14 cellular contexts compared by ENCODE assay signal in the genomic region with DNA sequence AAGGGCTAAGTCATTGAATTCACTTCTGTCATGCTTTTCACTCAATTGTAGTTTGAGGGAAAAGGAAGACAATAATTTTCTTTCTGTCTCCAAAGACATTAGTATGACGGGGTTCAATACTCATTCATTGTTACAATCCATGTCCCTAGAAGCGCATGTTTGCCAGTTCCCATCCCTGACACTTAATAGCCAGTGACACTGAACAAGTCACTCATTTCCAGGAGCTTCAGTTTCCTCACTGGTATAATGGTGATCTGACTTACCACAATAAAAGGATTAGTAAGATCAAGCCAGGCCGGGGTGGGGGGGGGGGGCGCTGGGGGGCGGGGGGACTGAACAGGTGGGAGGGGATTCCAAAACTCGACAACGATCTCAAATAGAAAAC.
DNase-seq lines count a peak whose midpoint lies in the region; ATAC-seq and TF ChIP-seq lines count a peak whose summit lies in the region.
"Had no signal": no experiment of that assay in that cellular context is flagged by ENCODE, and none has a peak within 500 bp of the region (broad histone marks: within the 10 kb centered on the region; RNA-seq: fewer than 3 reads in every experiment).

No MANE protein-coding gene starts in this region.

- H3K36me3 ChIP-seq in PC-3 (ENCODE audit: low read depth, low read length) (no peaks in the 10 kb centered on the region), gastroesophageal sphincter (no peaks in the 10 kb centered on the region), subcutaneous abdominal adipose tissue (ENCODE audit: control insufficient read depth in 5 of 5, insufficient read depth in 5 of 5, low read length in 5 of 5) (no peaks in the 10 kb centered on the region)
- H3K36me3 ChIP-seq in CD8-positive, alpha-beta memory T cell (ENCODE audit: insufficient read depth, low read length) = no peaks in the 10 kb centered on the region

- no TSS peak for BruUV-seq in PC-3 (replicated peaks; lab: Mats Ljungman, UMichigan)

- H3K27me3 ChIP-seq in PC-3 (ENCODE audit: low read length) = no peaks in the 10 kb centered on the region
- no peaks in the 10 kb centered on the region for H3K27me3 ChIP-seq in gastroesophageal sphincter
- H3K27me3 ChIP-seq in subcutaneous abdominal adipose tissue (ENCODE audit: control insufficient read depth in 5 of 5, insufficient read depth in 4 of 5, low read length in 5 of 5) = no peaks in the 10 kb centered on the region
- H3K27me3 ChIP-seq in CD8-positive, alpha-beta memory T cell (ENCODE audit: insufficient read depth, low read length, poor library complexity, severe bottlenecking) = no peaks in the 10 kb centered on the region

- peak overlapping the region; percentile 80; the same call in 1 of the 2 replicates for H2AFZ ChIP-seq in PC-3 (ENCODE audit: low read length)

- no peak for TF ChIP-seq CTCF in PC-3 (conservative IDR thresholded peaks at IDR 0.05; ENCODE audit: low read depth, low read length)
- TF ChIP-seq CTCF in gastroesophageal sphincter (IDR thresholded peaks at IDR 0.05) = no peak

- H3K36me3 Mint-ChIP-seq in CD8-positive, alpha-beta memory T cell = no peaks in the 10 kb centered on the region

- H3K27me3 Mint-ChIP-seq in CD8-positive, alpha-beta memory T cell = peaks cover 0 to 30% of the 10 kb centered on the region in 2 donors

- ATAC-seq in activated CD4-positive, CD25-positive, alpha-beta regulatory T cell treated with anti-CD3 and anti-CD28 coated beads, Interleukin-2, amount 50 U/mL, for 24 hours = peak; percentile 30 to 35
- ATAC-seq in PC-3 = peak; percentile 27
- ATAC-seq in gastroesophageal sphincter = peak; percentile 6
- ATAC-seq in GM21528 (IDR thresholded peaks at IDR 0.05; ENCODE audit: low FRiP score, unreplicated experiment) = no peak
- ATAC-seq: mucosa of descending colon had no signal

- H3K27ac Mint-ChIP-seq in CD8-positive, alpha-beta memory T cell = no peak overlapping the region
- H3K27ac Mint-ChIP-seq: activated CD4-positive, alpha-beta memory T cell treated with anti-CD3 and anti-CD28 coated beads, Interleukin-2, amount 10 ng/mL, durations not matched to agents 7 days and 5 days had no signal

- 29 to 43% methylated on average over 5 to 6 of the region's 7 CpGs for WGBS in gastroesophageal sphincter (ENCODE audit: low coverage in 1 of 2), 2 donors

- no peaks in the 10 kb centered on the region for H3K9me3 ChIP-seq in PC-3 (ENCODE audit: low read length)
- H3K9me3 ChIP-seq in gastroesophageal sphincter = no peaks in the 10 kb centered on the region
- no peaks in the 10 kb centered on the region for H3K9me3 ChIP-seq in subcutaneous abdominal adipose tissue (ENCODE audit: control insufficient read depth in 5 of 5, low read length in 5 of 5)
- no peaks in the 10 kb centered on the region for H3K9me3 ChIP-seq in CD8-positive, alpha-beta memory T cell (ENCODE audit: low read length)
- H3K9me3 ChIP-seq: mucosa of descending colon had no signal

- H3K4me2 ChIP-seq in PC-3 (ENCODE audit: low read length) = peak overlapping the region; percentile 83

- H3K9ac ChIP-seq in PC-3 (ENCODE audit: low read length) = no peak overlapping the region
- H3K9ac ChIP-seq in subcutaneous abdominal adipose tissue (ENCODE audit: low read length in 5 of 5) = peak overlapping the region in 1 of 5 donors; percentile 14

- H3K27ac ChIP-seq in PC-3 (ENCODE audit: low read length) = peak overlapping the region; percentile 74
- H3K27ac ChIP-seq in gastroesophageal sphincter = peak overlapping the region in 3 of 4 donors; percentile 56 to 81 (median 67)
- peak overlapping the region; percentile 52 for H3K27ac ChIP-seq in subcutaneous abdominal adipose tissue (ENCODE audit: low read depth, low read length)
- no peak overlapping the region for H3K27ac ChIP-seq in CD8-positive, alpha-beta memory T cell (ENCODE audit: low read depth, low read length)

- no peaks in the 10 kb centered on the region for H3K9me3 Mint-ChIP-seq in CD8-positive, alpha-beta memory T cell
- H3K9me3 Mint-ChIP-seq: activated CD4-positive, alpha-beta memory T cell treated with anti-CD3 and anti-CD28 coated beads, Interleukin-2, amount 10 ng/mL, durations not matched to agents 7 days and 5 days had no signal

- POLR2A ChIA-PET in PC-3 (lab: Charles Lee; ENCODE audit: unreplicated experiment) = interaction anchor here (0.5 kb wide), 1 partner anchor 35 kb away, joined by 3 read pairs; no protein-coding TSS in a partner anchor
- POLR2A ChIA-PET in CD8-positive, alpha-beta memory T cell (lab: Charles Lee) = no interaction called here

- CTCF ChIA-PET in PC-3 (lab: Charles Lee) = interaction anchor here (0.5 to 2.9 kb wide), 10 partner anchors 42 to 484 kb away, joined by 3 to 37 read pairs (median 5); no protein-coding TSS in a partner anchor
- CTCF ChIA-PET in CD8-positive, alpha-beta memory T cell (lab: Charles Lee) = interaction anchor here (0.7 to 1.4 kb wide), 4 partner anchors 7 to 16 kb away, joined by 3 to 4 read pairs (median 4); no protein-coding TSS in a partner anchor

- H3F3A ChIP-seq in PC-3 (ENCODE audit: low read length, unreplicated experiment) = no peaks in the 10 kb centered on the region

- no peaks in the 10 kb centered on the region for H3K79me2 ChIP-seq in PC-3 (ENCODE audit: low read length)

- DNase-seq in activated CD4-positive, CD25-positive, alpha-beta regulatory T cell treated with anti-CD3 and anti-CD28 coated beads, Interleukin-2, amount 50 U/mL, for 72 hours = no peak
- DNase-seq in PC-3 (no peak), GM19238 (ENCODE audit: insufficient read length, low spot score) (no peak)
- DNase-seq in CD8-positive, alpha-beta memory T cell = no peak
- DNase-seq: activated CD4-positive, alpha-beta memory T cell treated with anti-CD3 and anti-CD28 coated beads, Interleukin-2, amount 10 ng/mL, durations not matched to agents 7 days and 5 days; foreskin melanocyte; mucosa of descending colon; NCI-H345; stimulated activated CD4-positive, alpha-beta T cell treated with anti-CD3 and anti-CD28 coated beads, Interleukin-1b, Interleukin-23, amount 100 ng/mL, for 48 hours; stimulated activated CD8-positive, alpha-beta memory T cell treated with anti-CD3 and anti-CD28 coated beads, Interleukin-4, amount 100 ng/mL, for 48 hours had no signal

- TF ChIP-seq EP300 in gastroesophageal sphincter (IDR thresholded peaks at IDR 0.05) = no peak

- H3K4me1 ChIP-seq in PC-3 (ENCODE audit: insufficient read depth, low read length) (peaks cover 21% of the 10 kb centered on the region), gastroesophageal sphincter (peaks cover 0 to 31% (median 14%) of the 10 kb centered on the region in 3 donors), subcutaneous abdominal adipose tissue (ENCODE audit: control insufficient read depth in 5 of 5, insufficient read depth in 5 of 5, low read length in 5 of 5) (peaks cover 2 to 40% (median 21%) of the 10 kb centered on the region in 5 donors)
- H3K4me1 ChIP-seq in CD8-positive, alpha-beta memory T cell (ENCODE audit: insufficient read depth, low read length) = peaks cover 5% of the 10 kb centered on the region

- intact Hi-C loops in PC-3 (cut with micrococcal nuclease) = loop anchor here (1.0 to 5.0 kb wide), 2 partner anchors 36 to 125 kb away; no protein-coding TSS in a partner anchor

- no peaks in the 10 kb centered on the region for H4K20me1 ChIP-seq in PC-3 (ENCODE audit: low read length)

- H3K4me1 Mint-ChIP-seq in CD8-positive, alpha-beta memory T cell = peaks cover 0 to 3% (median 3%) of the 10 kb centered on the region in 3 donors

- TF ChIP-seq POLR2A in gastroesophageal sphincter (IDR thresholded peaks at IDR 0.05) = no peak

- H3K4me3 ChIP-seq in PC-3 (ENCODE audit: low read length) (peak overlapping the region; percentile 61), gastroesophageal sphincter (no peak overlapping the region), subcutaneous abdominal adipose tissue (ENCODE audit: low read depth in 1 of 5, low read length in 5 of 5) (no peak overlapping the region)
- no peak overlapping the region for H3K4me3 ChIP-seq in CD8-positive, alpha-beta memory T cell (ENCODE audit: low read length)
- H3K4me3 ChIP-seq: mucosa of descending colon had no signal

- H3K9me2 ChIP-seq in PC-3 (replicated peaks; ENCODE audit: low read length) = no peaks in the 10 kb centered on the region

- no peak overlapping the region for H3K4me3 Mint-ChIP-seq in CD8-positive, alpha-beta memory T cell
- H3K4me3 Mint-ChIP-seq: activated CD4-positive, alpha-beta memory T cell treated with anti-CD3 and anti-CD28 coated beads, Interleukin-2, amount 10 ng/mL, durations not matched to agents 7 days and 5 days had no signal
